ENCODE assay signal across 10 cellular contexts in the genomic region with DNA sequence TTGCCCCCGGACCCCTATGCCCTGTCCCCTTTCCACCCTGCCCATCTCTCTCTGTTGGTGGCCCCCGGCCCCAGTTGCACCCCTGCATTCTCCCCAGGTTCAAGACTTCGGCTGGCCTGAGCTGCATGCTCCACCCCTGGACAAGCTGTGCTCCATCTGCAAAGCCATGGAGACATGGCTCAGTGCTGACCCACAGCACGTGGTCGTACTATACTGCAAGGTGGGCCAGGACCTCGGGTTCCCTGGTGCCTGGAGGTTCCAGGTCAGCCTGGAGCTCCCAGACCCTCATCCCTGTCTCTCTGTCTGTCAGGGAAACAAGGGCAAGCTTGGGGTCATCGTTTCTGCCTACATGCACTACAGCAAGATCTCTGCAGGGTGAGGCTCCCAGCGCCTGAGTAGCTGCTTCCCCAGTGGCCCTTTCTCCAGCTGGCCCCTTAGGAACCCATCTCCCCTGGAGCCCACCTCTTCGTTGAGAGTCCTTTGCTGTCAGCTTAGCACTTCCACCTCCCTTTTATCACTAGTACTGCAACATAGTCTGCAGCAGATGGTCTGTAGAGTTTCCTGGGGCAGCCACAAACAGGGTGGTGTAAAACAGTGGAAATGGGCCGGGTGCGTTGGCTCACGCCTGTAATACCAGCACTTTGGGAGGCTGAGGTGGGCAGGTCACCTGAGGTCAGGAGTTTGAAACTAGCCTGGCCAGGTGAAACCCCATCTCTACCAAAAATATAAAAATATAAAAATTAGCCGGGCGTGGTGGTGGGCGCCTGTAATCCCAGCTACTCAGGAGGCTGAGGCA. TPM values are rescaled to one million over a fixed set of nuclear protein-coding genes. Genes with fewer than 3 reads are reported as not detected.
DNase-seq lines count a peak whose midpoint lies in the region; ATAC-seq, FAIRE-seq and TF ChIP-seq lines count a peak whose summit lies in the region.
"Had no signal": no experiment of that assay in that cellular context is flagged by ENCODE, and none has a peak within 500 bp of the region (broad histone marks: within the 10 kb centered on the region; RNA-seq: fewer than 3 reads in every experiment).

No MANE protein-coding gene starts in this region.

- H3K4me1 Mint-ChIP-seq in natural killer cell, result peaks cover 18 to 21% of the 10 kb centered on the region in 2 donors

- H3K27ac ChIP-seq in K562 (ENCODE audit: extremely low read depth, low read depth, low read length) (no peak overlapping the region), transverse colon (peak overlapping the region in 3 of 4 donors; percentile 94 to 98 (median 97))

- in situ Hi-C loops in K562 (cut with MboI), result no loop called here
- in situ Hi-C loops in transverse colon (cut with MboI; ENCODE audit: low pct_ligation_motif_present in 1 of 4, low pct_unique_long_range_greater_than_20kb in 1 of 4, low sequenced_read_pairs in 3 of 4), result loop anchor here in 2 of 4 donors (25.0 kb wide), 2 partner anchors 132 to 232 kb away; a partner anchor contains a TSS

- DNase-seq in cardiac septum (ENCODE audit: low spot score) (peak; percentile 72), Right ventricle myocardium superior (no peak), K562 (ENCODE audit: extremely low read depth in 1 of 4, low spot score in 3 of 4) (no peak), natural killer cell (no peak), transverse colon (peak; percentile 7), C1 segment of cervical spinal cord (lab: John Stamatoyannopoulos, UW) (no peak), DMS79 treated with DMSO at 0.1 percent for 48 hours (lab: John Stamatoyannopoulos, UW) (no peak)
- DNase-seq: MV-4-11 had no signal

- no peak overlapping the region for H3K4me3 ChIP-seq in K562
- no peak overlapping the region for H3K4me3 ChIP-seq in transverse colon

- H3K9ac ChIP-seq in K562 (ENCODE audit: insufficient read depth in 1 of 2, low read depth in 2 of 2, low read length in 2 of 2), result peak overlapping the region in 1 of 2 experiments; percentile 77; a peak in 2 of 4 replicates

- H3K9me3 Mint-ChIP-seq in natural killer cell, result no peaks in the 10 kb centered on the region

- H3K36me3 ChIP-seq in K562 (ENCODE audit: control insufficient read depth, insufficient read depth, low read length) (peaks cover 2% of the 10 kb centered on the region; the same call in 1 of the 3 replicates), transverse colon (no peaks in the 10 kb centered on the region)

- H3K9me1 ChIP-seq in K562 (ENCODE audit: control insufficient read depth, insufficient read depth, low read length), result no peaks in the 10 kb centered on the region

- no peak for TF ChIP-seq RAD21 in K562 (CRISPR knock-in tag; conservative IDR thresholded peaks at IDR 0.05 in 1 of 2, IDR thresholded peaks at IDR 0.05 in 1 of 2)

- no peak for TF ChIP-seq EP300 in K562 (IDR thresholded peaks at IDR 0.05; ENCODE audit: low read length)
- TF ChIP-seq EP300 in transverse colon (IDR thresholded peaks at IDR 0.05; ENCODE audit: low read depth), result no peak

- intact Hi-C loops in cardiac septum (cut with DNase I) (no loop called here), Right ventricle myocardium superior (cut with DNase I) (no loop called here), K562 (cut with micrococcal nuclease) (no loop called here), natural killer cell (cut with micrococcal nuclease) (no loop called here), transverse colon (cut with DNase I; ENCODE audit: low total_unique reads) (no loop called here)

- H3K4me2 ChIP-seq in K562 (ENCODE audit: insufficient read depth, low read length), result no peak overlapping the region

- no TSS peak for BruUV-seq in K562 (replicated peaks; lab: Mats Ljungman, UMichigan)

- H3K27ac Mint-ChIP-seq in natural killer cell, result peak overlapping the region; percentile 5 to 70

- TF ChIP-seq CTCF in K562 (IDR thresholded peaks at IDR 0.05 in 2 of 3, conservative IDR thresholded peaks at IDR 0.05 in 1 of 3; ENCODE audit: insufficient read depth in 2 of 3, low read depth in 1 of 3, low read length in 3 of 3) (no peak), natural killer cell (IDR thresholded peaks at IDR 0.05) (no peak), transverse colon (IDR thresholded peaks at IDR 0.05) (no peak)

- H3K79me2 ChIP-seq in K562 (ENCODE audit: control insufficient read depth, insufficient read depth, low read length), result peaks cover 7% of the 10 kb centered on the region; the same call in 2 of the 3 replicates

- no peaks in the 10 kb centered on the region for H3K9me3 ChIP-seq in K562 (replicated peaks; ENCODE audit: control insufficient read depth, insufficient read depth, low read depth, low read length)
- no peaks in the 10 kb centered on the region for H3K9me3 ChIP-seq in transverse colon

- POLR2A ChIA-PET in K562 (lab: Yijun Ruan, JAX), result interaction anchor here (0.6 to 2.1 kb wide), 10 partner anchors 8 to 428 kb away, joined by 3 to 8 read pairs (median 3); no protein-coding TSS in a partner anchor

- H3K36me3 Mint-ChIP-seq in natural killer cell, result no peaks in the 10 kb centered on the region

- FAIRE-seq in K562 (lab: Jason Lieb, UNC), result no peak

- TF ChIP-seq POLR2A in K562 (conservative IDR thresholded peaks at IDR 0.05), result no peak
- TF ChIP-seq POLR2A in transverse colon (IDR thresholded peaks at IDR 0.05), result no peak

- no peak overlapping the region for H2AFZ ChIP-seq in K562 (ENCODE audit: low read depth, low read length)

- H3K4me1 ChIP-seq in K562 (replicated peaks in 1 of 2; ENCODE audit: control insufficient read depth in 2 of 2, insufficient read depth in 2 of 2, low read length in 2 of 2), result peaks cover 20 to 86% of the 10 kb centered on the region in 2 experiments; a peak in 4 of 5 replicates
- H3K4me1 ChIP-seq in transverse colon, result peaks cover 22 to 50% (median 36%) of the 10 kb centered on the region in 4 donors

- H3K27me3 ChIP-seq in K562 (ENCODE audit: control insufficient read depth in 2 of 2, insufficient read depth in 2 of 2, low read length in 2 of 2) (no peaks in the 10 kb centered on the region), transverse colon (no peaks in the 10 kb centered on the region)

- H3K27me3 Mint-ChIP-seq in natural killer cell (ENCODE audit: low read depth in 2 of 2), result peaks cover 0 to 2% of the 10 kb centered on the region in 2 donors

- H3K4me3 Mint-ChIP-seq in natural killer cell, result peak overlapping the region; percentile 77

- ATAC-seq in Right ventricle myocardium superior (ENCODE audit: poor library complexity) (no peak), K562 (no peak), natural killer cell (no peak), HG03097 (IDR thresholded peaks at IDR 0.05; ENCODE audit: low FRiP score, unreplicated experiment) (no peak)
- ATAC-seq: left lobe of liver had no signal

- 64% methylated on average over 12 of the region's 15 CpGs for WGBS in K562 (ENCODE audit: insufficient coverage, low coverage, missing lambda C conversion rate)
- WGBS in transverse colon (ENCODE audit: low coverage in 1 of 2), 2 donors, result 71 to 77% methylated on average over 4 to 15 of the region's 15 CpGs

- no peaks in the 10 kb centered on the region for H4K20me1 ChIP-seq in K562 (replicated peaks; ENCODE audit: control insufficient read depth, insufficient read depth, low read length)

- CTCF ChIA-PET in K562 (lab: Yijun Ruan, JAX; ENCODE audit: low intra/inter-chr PET ratio), result no interaction called here

RNA-seq across cellular contexts. Expression of a gene that starts 5.8 kb away (rescaled TPM):
- total RNA-seq in cardiac septum (99.3 TPM), Right ventricle myocardium superior (107 TPM), K562 (2014; rRNA removed) (1.2 and 1.3 TPM in 2 replicates), K562 (2014; rRNA removed; fragmentation: Illumina TruSeq; extraction: Trizol) (0.41 and 0.73 TPM in 2 replicates), K562 (2015; rRNA removed; fragmentation: Illumina TruSeq; extraction: Trizol) (0.65 and 0.79 TPM in 2 replicates), K562 (2021) (2.8 and 3.1 TPM in 2 replicates), natural killer cell (1 to 10 TPM in 2 of 3 donors, under 1 TPM in 1; 0.95 to 1.8 (median 1.0) TPM), transverse colon (100 to 1,000 TPM in 2 of 4 donors, 10 to 100 TPM in 2; 48.2 to 397 (median 169) TPM)
- total RNA-seq in K562 (2011; cell fraction: chromatin; rRNA removed; ENCODE audit: low replicate concordance), result 7.1 and 23.0 TPM in 2 replicates
- 8.0 and 14.7 TPM in 2 replicates for total RNA-seq in K562 (2011; cell fraction: nucleolus; rRNA removed)
- 8.0 and 11.1 TPM in 2 replicates for total RNA-seq in K562 (2011; cell fraction: nucleoplasm; rRNA removed)
- polyA plus RNA-seq in K562 (2011; rRNA removed) (1.3 and 1.7 TPM in 2 replicates), K562 (2014; fragmentation: Illumina TruSeq; extraction: Trizol) (1.4 and 1.6 TPM in 2 replicates), K562 (2014; fragmentation: Nextera tagmentation; extraction: Ambion mirVana) (under 1 TPM in 1 of 2 experiments, not detected in 1; 0.28 TPM), K562 (2014; rRNA removed) (1.0 and 2.8 TPM in 2 replicates)
- 0.91 and 1.3 TPM in 2 replicates for polyA plus RNA-seq in K562 (2011; cell fraction: cytosol; rRNA removed)
- 7.6 and 16.8 TPM in 2 replicates for polyA plus RNA-seq in K562 (2011; cell fraction: nucleus; rRNA removed)
- 1.5 and 2.8 TPM in 2 replicates for polyA plus RNA-seq in K562 (2012)
- 2.3 and 2.9 TPM in 2 replicates for polyA minus RNA-seq in K562 (2011; rRNA and poly(A)+ RNA removed)
- 4.6 and 4.9 TPM in 2 replicates for polyA minus RNA-seq in K562 (2011; cell fraction: cytosol; rRNA and poly(A)+ RNA removed)
- polyA minus RNA-seq in K562 (2011; cell fraction: nucleus; rRNA and poly(A)+ RNA removed), result 9.4 and 13.6 TPM in 2 replicates

RNA-seq across cellular contexts. Expression of a gene that starts 23.5 kb away (rescaled TPM):
- total RNA-seq in cardiac septum (63.5 TPM), Right ventricle myocardium superior (37.8 TPM), K562 (2014; rRNA removed) (8.4 and 10.6 TPM in 2 replicates), K562 (2014; rRNA removed; fragmentation: Illumina TruSeq; extraction: Trizol) (4.1 and 5.1 TPM in 2 replicates), K562 (2015; rRNA removed; fragmentation: Illumina TruSeq; extraction: Trizol) (5.0 and 5.9 TPM in 2 replicates), K562 (2021) (10.8 and 13.6 TPM in 2 replicates), natural killer cell (10 to 100 TPM; 32.6 to 48.0 (median 42.6) TPM), transverse colon (10 to 100 TPM; 10.1 to 27.0 (median 21.9) TPM)
- 10.8 and 27.6 TPM in 2 replicates for total RNA-seq in K562 (2011; cell fraction: chromatin; rRNA removed; ENCODE audit: low replicate concordance)
- total RNA-seq in K562 (2011; cell fraction: nucleolus; rRNA removed), result 15.0 and 17.4 TPM in 2 replicates
- total RNA-seq in K562 (2011; cell fraction: nucleoplasm; rRNA removed), result 15.6 and 18.3 TPM in 2 replicates
- polyA plus RNA-seq in K562 (2011; rRNA removed) (6.2 and 7.6 TPM in 2 replicates), K562 (2014; fragmentation: Illumina TruSeq; extraction: Trizol) (10.6 and 11.4 TPM in 2 replicates), K562 (2014; fragmentation: Nextera tagmentation; extraction: Ambion mirVana) (1 to 10 TPM; 1.5 to 2.6 TPM), K562 (2014; rRNA removed) (9.1 and 11.0 TPM in 2 replicates)
- 8.6 and 18.4 TPM in 2 replicates for polyA plus RNA-seq in K562 (2011; cell fraction: cytosol; rRNA removed)
- polyA plus RNA-seq in K562 (2011; cell fraction: nucleus; rRNA removed), result 11.1 and 16.3 TPM in 2 replicates
- polyA plus RNA-seq in K562 (2012), result 11.4 and 11.7 TPM in 2 replicates
- polyA minus RNA-seq in K562 (2011; rRNA and poly(A)+ RNA removed), result 7.4 and 10.3 TPM in 2 replicates
- 6.8 and 11.6 TPM in 2 replicates for polyA minus RNA-seq in K562 (2011; cell fraction: cytosol; rRNA and poly(A)+ RNA removed)
- polyA minus RNA-seq in K562 (2011; cell fraction: nucleus; rRNA and poly(A)+ RNA removed), result 6.6 and 7.5 TPM in 2 replicates

RNA-seq across cellular contexts. Expression of a gene that starts 41.8 kb away (rescaled TPM):
- total RNA-seq in cardiac septum (42.3 TPM), Right ventricle myocardium superior (50.2 TPM), K562 (2014; rRNA removed) (1.2 and 1.6 TPM in 2 replicates), K562 (2014; rRNA removed; fragmentation: Illumina TruSeq; extraction: Trizol) (0.36 and 0.61 TPM in 2 replicates), K562 (2015; rRNA removed; fragmentation: Illumina TruSeq; extraction: Trizol) (0.38 and 0.76 TPM in 2 replicates), K562 (2021) (1.4 and 2.3 TPM in 2 replicates), natural killer cell (under 1 TPM in 1 of 3 donors, not detected in 2; 0.61 TPM), transverse colon (100 to 1,000 TPM in 1 of 4 donors, 10 to 100 TPM in 3; 38.5 to 106 (median 94.5) TPM)
- total RNA-seq in K562 (2011; cell fraction: chromatin; rRNA removed; ENCODE audit: low replicate concordance), result 0.97 TPM in 1 of 2 replicates, not detected in the other
- 0.66 and 1.8 TPM in 2 replicates for total RNA-seq in K562 (2011; cell fraction: nucleolus; rRNA removed)
- 0.37 TPM in 1 of 2 replicates, not detected in the other for total RNA-seq in K562 (2011; cell fraction: nucleoplasm; rRNA removed)
- polyA plus RNA-seq in K562 (2011; rRNA removed) (0.24 and 1.4 TPM in 2 replicates), K562 (2014; fragmentation: Illumina TruSeq; extraction: Trizol) (0.52 and 0.62 TPM in 2 replicates), K562 (2014; fragmentation: Nextera tagmentation; extraction: Ambion mirVana) (under 1 TPM; 0.15 to 0.23 TPM), K562 (2014; rRNA removed) (0.54 and 2.4 TPM in 2 replicates)
- 0.94 and 2.5 TPM in 2 replicates for polyA plus RNA-seq in K562 (2011; cell fraction: cytosol; rRNA removed)
- 0.24 and 0.47 TPM in 2 replicates for polyA plus RNA-seq in K562 (2011; cell fraction: nucleus; rRNA removed)
- polyA plus RNA-seq in K562 (2012), result 0.89 and 1.4 TPM in 2 replicates
- not detected in 2 replicates for polyA minus RNA-seq in K562 (2011; rRNA and poly(A)+ RNA removed)
- 1.1 TPM in 1 of 2 replicates, not detected in the other for polyA minus RNA-seq in K562 (2011; cell fraction: cytosol; rRNA and poly(A)+ RNA removed)
- not detected in 2 replicates for polyA minus RNA-seq in K562 (2011; cell fraction: nucleus; rRNA and poly(A)+ RNA removed)

RNA-seq across cellular contexts. Expression of a gene that starts 47.6 kb away (rescaled TPM):
- total RNA-seq in cardiac septum (not detected), Right ventricle myocardium superior (not detected), K562 (2014; rRNA removed) (not detected in 2 replicates), K562 (2014; rRNA removed; fragmentation: Illumina TruSeq; extraction: Trizol) (not detected in 2 replicates), K562 (2015; rRNA removed; fragmentation: Illumina TruSeq; extraction: Trizol) (not detected in 2 replicates), K562 (2021) (not detected in 2 replicates), natural killer cell (not detected), transverse colon (under 1 TPM in 1 of 4 donors, not detected in 3; 0.41 TPM)
- not detected in 2 replicates for total RNA-seq in K562 (2011; cell fraction: chromatin; rRNA removed; ENCODE audit: low replicate concordance)
- not detected in 2 replicates for total RNA-seq in K562 (2011; cell fraction: nucleolus; rRNA removed)
- 0.38 TPM in 1 of 2 replicates, not detected in the other for total RNA-seq in K562 (2011; cell fraction: nucleoplasm; rRNA removed)
- polyA plus RNA-seq in K562 (2011; rRNA removed) (not detected in 2 replicates), K562 (2014; fragmentation: Illumina TruSeq; extraction: Trizol) (not detected in 2 replicates), K562 (2014; fragmentation: Nextera tagmentation; extraction: Ambion mirVana) (not detected), K562 (2014; rRNA removed) (0.04 TPM in 1 of 2 replicates, not detected in the other)
- not detected in 2 replicates for polyA plus RNA-seq in K562 (2011; cell fraction: cytosol; rRNA removed)
- polyA plus RNA-seq in K562 (2011; cell fraction: nucleus; rRNA removed), result not detected in 2 replicates
- polyA plus RNA-seq in K562 (2012), result not detected in 2 replicates
- polyA minus RNA-seq in K562 (2011; rRNA and poly(A)+ RNA removed), result not detected in 2 replicates
- not detected in 2 replicates for polyA minus RNA-seq in K562 (2011; cell fraction: cytosol; rRNA and poly(A)+ RNA removed)
- polyA minus RNA-seq in K562 (2011; cell fraction: nucleus; rRNA and poly(A)+ RNA removed), result not detected in 2 replicates

RNA-seq across cellular contexts. Expression of a gene that starts 49.4 kb away (rescaled TPM):
- total RNA-seq in cardiac septum (324 TPM), Right ventricle myocardium superior (434 TPM), K562 (2014; rRNA removed) (617 and 636 TPM in 2 replicates), K562 (2014; rRNA removed; fragmentation: Illumina TruSeq; extraction: Trizol) (669 and 710 TPM in 2 replicates), K562 (2015; rRNA removed; fragmentation: Illumina TruSeq; extraction: Trizol) (624 and 636 TPM in 2 replicates), K562 (2021) (535 and 617 TPM in 2 replicates), natural killer cell (100 to 1,000 TPM; 505 to 537 (median 518) TPM), transverse colon (100 to 1,000 TPM; 175 to 383 (median 261) TPM)
- total RNA-seq in K562 (2011; cell fraction: chromatin; rRNA removed; ENCODE audit: low replicate concordance), result 260 and 374 TPM in 2 replicates
- 137 and 149 TPM in 2 replicates for total RNA-seq in K562 (2011; cell fraction: nucleolus; rRNA removed)
- 211 and 264 TPM in 2 replicates for total RNA-seq in K562 (2011; cell fraction: nucleoplasm; rRNA removed)
- polyA plus RNA-seq in K562 (2011; rRNA removed) (489 and 497 TPM in 2 replicates), K562 (2014; fragmentation: Illumina TruSeq; extraction: Trizol) (552 and 578 TPM in 2 replicates), K562 (2014; fragmentation: Nextera tagmentation; extraction: Ambion mirVana) (100 to 1,000 TPM; 138 to 150 TPM), K562 (2014; rRNA removed) (312 and 317 TPM in 2 replicates)
- polyA plus RNA-seq in K562 (2011; cell fraction: cytosol; rRNA removed), result 278 and 542 TPM in 2 replicates
- polyA plus RNA-seq in K562 (2011; cell fraction: nucleus; rRNA removed), result 180 and 236 TPM in 2 replicates
- 383 and 523 TPM in 2 replicates for polyA plus RNA-seq in K562 (2012)
- polyA minus RNA-seq in K562 (2011; rRNA and poly(A)+ RNA removed), result 1,377 and 1,493 TPM in 2 replicates
- polyA minus RNA-seq in K562 (2011; cell fraction: cytosol; rRNA and poly(A)+ RNA removed), result 466 and 538 TPM in 2 replicates
- polyA minus RNA-seq in K562 (2011; cell fraction: nucleus; rRNA and poly(A)+ RNA removed), result 102 and 253 TPM in 2 replicates

Comparison
In these comparisons a context has a peak if more than half of its experiments do, and no peak if none do; other contexts are left out.
1. DNase-seq: peak in cardiac septum (single experiment) and transverse colon (single experiment); none in Right ventricle myocardium superior (single experiment), K562 (0 of 4), natural killer cell (single experiment), C1 segment of cervical spinal cord (0 of 14) and DMS79 treated with DMSO at 0.1 percent for 48 hours (single experiment).
2. RNA of a gene that starts 41.8 kb away (total RNA-seq): 38.5 to 106 TPM in transverse colon, 50.2 TPM in Right ventricle myocardium superior (single experiment) and 42.3 TPM in cardiac septum (single experiment); 0.36 to 2.3 TPM in K562 and 0.61 TPM in natural killer cell; every median in the first group is over 10 times any median in the second.